ENCODE assay signal across 8 cellular contexts in the genomic region with DNA sequence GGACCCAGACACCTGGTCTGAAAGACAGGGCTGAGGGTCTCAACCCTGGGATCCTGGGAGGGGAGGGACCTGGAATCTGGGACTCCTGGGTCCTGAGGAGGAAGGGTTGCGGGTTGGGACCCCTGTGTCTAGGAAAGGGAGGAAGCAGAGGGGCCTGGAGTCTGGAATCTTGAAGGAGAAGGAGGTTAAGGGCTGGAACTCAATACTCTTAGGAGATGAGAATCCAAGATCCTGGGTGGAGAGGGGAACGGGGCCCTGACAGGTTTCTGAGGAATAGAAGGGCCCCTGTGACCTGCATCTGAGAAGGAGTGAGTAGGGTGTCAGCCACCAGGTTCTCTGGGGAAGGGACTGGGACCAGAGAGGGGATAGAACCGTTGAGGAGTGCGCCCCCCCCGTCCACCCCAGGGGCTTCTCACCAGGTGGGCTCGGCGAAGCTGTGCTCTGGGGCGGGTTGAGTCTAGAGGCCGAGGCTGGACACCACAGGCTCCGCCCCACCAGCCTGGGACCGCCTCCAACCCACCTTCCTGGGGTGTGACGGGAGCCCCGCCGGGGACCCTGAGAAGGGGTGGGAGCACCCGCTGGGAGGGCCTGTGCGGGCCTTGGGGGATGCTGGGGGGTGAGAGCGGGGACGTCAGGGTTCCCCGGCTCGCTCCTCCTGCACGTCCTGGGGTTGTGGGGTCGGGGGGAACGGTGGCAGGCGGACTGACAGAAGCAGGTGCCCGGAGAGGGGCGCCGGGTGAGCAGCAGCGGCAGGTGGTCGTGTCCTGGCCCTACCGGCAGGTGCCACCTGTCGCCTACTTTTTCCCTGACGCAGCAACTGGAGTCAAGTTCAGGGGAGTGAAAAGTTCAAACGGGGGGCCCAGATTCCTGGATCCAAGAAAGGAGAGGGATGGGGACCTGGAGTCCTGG. TPM values are rescaled to one million over a fixed set of nuclear protein-coding genes. Genes with fewer than 3 reads are reported as not detected.
DNase-seq lines count a peak whose midpoint lies in the region; ATAC-seq and TF ChIP-seq lines count a peak whose summit lies in the region.

A gene with protein sequence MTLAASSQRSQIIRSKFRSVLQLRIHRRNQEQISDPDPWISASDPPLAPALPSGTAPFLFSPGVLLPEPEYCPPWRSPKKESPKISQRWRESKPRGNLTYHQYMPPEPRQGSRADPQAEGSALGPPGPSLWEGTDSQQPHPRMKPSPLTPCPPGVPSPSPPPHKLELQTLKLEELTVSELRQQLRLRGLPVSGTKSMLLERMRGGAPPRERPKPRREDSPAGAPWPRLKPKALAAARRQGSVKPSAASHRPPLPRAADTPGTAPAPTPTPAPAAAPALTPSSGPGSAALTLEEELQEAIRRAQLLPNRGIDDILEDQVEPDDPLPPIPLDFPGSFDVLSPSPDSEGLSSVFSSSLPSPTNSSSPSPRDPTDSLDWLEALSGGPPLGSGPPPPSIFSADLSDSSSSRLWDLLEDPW (minus strand): TSS at position 463 of the 909 bp plus-strand sequence. CDS start 694 bp downstream, outside the sequence.

- H3K36me3 Mint-ChIP-seq in nephron (ENCODE audit: low read depth), result no peaks in the 10 kb centered on the region

- no peaks in the 10 kb centered on the region for H3K9me3 Mint-ChIP-seq in nephron

- intact Hi-C loops in dorsolateral prefrontal cortex (cut with DNase I), result loop anchor here in 1 of 2 donors (5.0 kb wide), 1 partner anchor 37 kb away; no protein-coding TSS in a partner anchor

- no peak for DNase-seq in BE2C
- no peak for DNase-seq in MG63
- no peak for DNase-seq in dorsolateral prefrontal cortex
- no peak for DNase-seq in HK-2 (ENCODE audit: unreplicated experiment)
- no peak for DNase-seq in GM20000 (ENCODE audit: low spot score)

- H3K4me1 Mint-ChIP-seq in nephron, result peaks cover 50% of the 10 kb centered on the region

- H3K4me3 Mint-ChIP-seq in nephron, result peak within 1 kb of the TSS; percentile 91 to 94 (median 93)

- ATAC-seq in GM21360 (IDR thresholded peaks at IDR 0.05; ENCODE audit: unreplicated experiment), result no peak
- ATAC-seq in HG02571 (IDR thresholded peaks at IDR 0.05; ENCODE audit: unreplicated experiment), result no peak

- peaks cover 3% of the 10 kb centered on the region for H3K4me1 ChIP-seq in BE2C

- TF ChIP-seq CTCF in BE2C (IDR thresholded peaks at IDR 0.05; ENCODE audit: low read depth, low read length) (no peak), dorsolateral prefrontal cortex (IDR thresholded peaks at IDR 0.05 in 54 of 56, conservative IDR thresholded peaks at IDR 0.05 in 2 of 56; ENCODE audit: low read depth in 1 of 56, partially characterized antibody in 56 of 56) (no peak), nephron (IDR thresholded peaks at IDR 0.05; ENCODE audit: unreplicated experiment in 3 of 3) (no peak), GM20000 (IDR thresholded peaks at IDR 0.05; ENCODE audit: extremely low read depth, missing control alignments) (no peak)

- H3K9me3 ChIP-seq in BE2C (no peaks in the 10 kb centered on the region), MG63 (no peaks in the 10 kb centered on the region)

- H3K27ac Mint-ChIP-seq in nephron, result peak within 1 kb of the TSS; percentile 98

- H3K4me3 ChIP-seq in BE2C (ENCODE audit: low read depth, low read length), result peak within 1 kb of the TSS; percentile 71
- H3K4me3 ChIP-seq in MG63, result peak within 1 kb of the TSS; percentile 62
- peak within 1 kb of the TSS in 57 of 59 donors; percentile 49 to 100 (median 72) for H3K4me3 ChIP-seq in dorsolateral prefrontal cortex

- H3K27me3 Mint-ChIP-seq in nephron (ENCODE audit: low read depth), result no peaks in the 10 kb centered on the region

- H3K27ac ChIP-seq in dorsolateral prefrontal cortex, result peak within 1 kb of the TSS in 57 of 59 donors; percentile 80 to 100 (median 97)

- H3K27me3 ChIP-seq in BE2C (no peaks in the 10 kb centered on the region), MG63 (no peaks in the 10 kb centered on the region), dorsolateral prefrontal cortex (no peaks in the 10 kb centered on the region)

- H3K36me3 ChIP-seq in BE2C (no peaks in the 10 kb centered on the region), MG63 (no peaks in the 10 kb centered on the region)

RNA-seq across cellular contexts. Expression of the gene that starts here (rescaled TPM):
- 1.8 TPM for polyA plus RNA-seq in BE2C (2012; ENCODE audit: insufficient read depth, insufficient read length, low read depth)
- total RNA-seq in MG63 (2014; rRNA removed; shearing (Covaris generic); ENCODE audit: low replicate concordance), result 0.79 TPM in 1 of 2 replicates, not detected in the other
- total RNA-seq in dorsolateral prefrontal cortex, result 10 to 100 TPM in 3 of 120 experiments, 1 to 10 TPM in 117; 3.4 to 11.4 (median 6.3) TPM
